ENCODE assay signal across 1 cellular context in the genomic region with DNA sequence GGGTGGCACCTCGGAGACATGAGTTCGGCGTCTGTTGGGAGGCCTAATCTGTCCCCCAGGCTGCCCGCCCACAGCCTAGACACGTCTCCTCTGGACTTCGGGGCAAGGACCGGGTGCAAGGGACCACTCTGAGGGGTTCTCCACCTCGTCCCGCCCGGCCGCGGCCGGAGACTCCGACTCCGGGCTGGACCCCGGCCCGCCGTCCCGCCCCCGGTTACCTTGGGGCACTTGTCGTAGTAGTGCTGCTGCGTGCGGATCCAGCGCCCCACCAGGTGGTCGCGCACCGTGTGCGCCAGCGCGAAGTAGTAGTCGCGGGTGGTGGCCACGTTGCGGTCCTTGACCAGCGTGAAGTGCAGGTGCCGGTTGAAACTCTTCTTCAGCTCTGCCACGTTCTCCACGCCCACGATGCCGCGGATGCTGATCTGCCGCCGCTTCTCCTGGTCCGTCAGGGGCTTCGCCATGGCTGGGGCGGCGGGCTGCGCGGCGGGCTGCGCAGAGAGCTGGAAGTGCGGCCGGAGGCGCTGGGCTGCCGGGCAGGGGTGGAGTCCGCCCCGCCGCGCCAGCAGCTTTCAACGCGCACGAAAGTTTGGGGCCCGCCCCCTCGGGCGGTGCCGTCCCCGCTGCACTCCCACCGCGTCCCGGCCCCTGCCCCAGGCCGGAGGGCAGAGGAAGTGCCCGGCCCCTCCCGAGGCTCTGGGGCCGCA.
TF ChIP-seq lines count a peak whose summit lies in the region.

PYGL (minus strand) TSS at position 541 of the 704 bp plus-strand sequence; CDS start at position 461, 80 bp downstream.

TF ChIP-seq in HepG2, 621 proteins besides CTCF, POLR2A, EP300 and RAD21 (continued from another document and continues in another):
- TF ChIP-seq, protein P1, sequence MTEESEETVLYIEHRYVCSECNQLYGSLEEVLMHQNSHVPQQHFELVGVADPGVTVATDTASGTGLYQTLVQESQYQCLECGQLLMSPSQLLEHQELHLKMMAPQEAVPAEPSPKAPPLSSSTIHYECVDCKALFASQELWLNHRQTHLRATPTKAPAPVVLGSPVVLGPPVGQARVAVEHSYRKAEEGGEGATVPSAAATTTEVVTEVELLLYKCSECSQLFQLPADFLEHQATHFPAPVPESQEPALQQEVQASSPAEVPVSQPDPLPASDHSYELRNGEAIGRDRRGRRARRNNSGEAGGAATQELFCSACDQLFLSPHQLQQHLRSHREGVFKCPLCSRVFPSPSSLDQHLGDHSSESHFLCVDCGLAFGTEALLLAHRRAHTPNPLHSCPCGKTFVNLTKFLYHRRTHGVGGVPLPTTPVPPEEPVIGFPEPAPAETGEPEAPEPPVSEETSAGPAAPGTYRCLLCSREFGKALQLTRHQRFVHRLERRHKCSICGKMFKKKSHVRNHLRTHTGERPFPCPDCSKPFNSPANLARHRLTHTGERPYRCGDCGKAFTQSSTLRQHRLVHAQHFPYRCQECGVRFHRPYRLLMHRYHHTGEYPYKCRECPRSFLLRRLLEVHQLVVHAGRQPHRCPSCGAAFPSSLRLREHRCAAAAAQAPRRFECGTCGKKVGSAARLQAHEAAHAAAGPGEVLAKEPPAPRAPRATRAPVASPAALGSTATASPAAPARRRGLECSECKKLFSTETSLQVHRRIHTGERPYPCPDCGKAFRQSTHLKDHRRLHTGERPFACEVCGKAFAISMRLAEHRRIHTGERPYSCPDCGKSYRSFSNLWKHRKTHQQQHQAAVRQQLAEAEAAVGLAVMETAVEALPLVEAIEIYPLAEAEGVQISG (CRISPR knock-in tag; IDR thresholded peaks at IDR 0.05) = peak; percentile 52; the same call in 1 of the 2 replicates
- TF ChIP-seq LCORL (IDR thresholded peaks at IDR 0.05) = no peak; the same call in 1 of the 2 replicates
- TF ChIP-seq LCORL (CRISPR knock-in tag; IDR thresholded peaks at IDR 0.05) = peak; percentile 96
- no peak for TF ChIP-seq CHD4 (IDR thresholded peaks at IDR 0.05; ENCODE audit: borderline replicate concordance, low read length)
- no peak for TF ChIP-seq ZNF629 (CRISPR knock-in tag; conservative IDR thresholded peaks at IDR 0.05)
- no peak for TF ChIP-seq XRCC5 (optimal IDR thresholded peaks at IDR 0.05; ENCODE audit: low read length)
- 0 out of 2 replicates have a peak, but pooled peaks have one; percentile 7 for TF ChIP-seq KAT7 (CRISPR knock-in tag; IDR thresholded peaks at IDR 0.05; ENCODE audit: borderline replicate concordance)
- no peak for TF ChIP-seq ZNF616 (CRISPR knock-in tag; IDR thresholded peaks at IDR 0.05; ENCODE audit: low read depth)
- no peak for TF ChIP-seq MLXIP (CRISPR knock-in tag; IDR thresholded peaks at IDR 0.05; ENCODE audit: borderline replicate concordance)
- TF ChIP-seq ZNF607 (CRISPR knock-in tag; IDR thresholded peaks at IDR 0.05; ENCODE audit: borderline replicate concordance) = peak; percentile 52
- 0 out of 2 replicates have a peak, but pooled peaks have one; percentile 1 for TF ChIP-seq SKIL (CRISPR knock-in tag; IDR thresholded peaks at IDR 0.05; ENCODE audit: borderline replicate concordance)
- TF ChIP-seq ZFP36L1 (CRISPR knock-in tag; IDR thresholded peaks at IDR 0.05) = peak; percentile 61; the same call in 1 of the 2 replicates
- TF ChIP-seq ZNF468 (CRISPR knock-in tag; IDR thresholded peaks at IDR 0.05) = peak; percentile 59; the same call in 1 of the 2 replicates
- peak; percentile 72; the same call in 1 of the 2 replicates for TF ChIP-seq ZNF331 (CRISPR knock-in tag; IDR thresholded peaks at IDR 0.05)
- peak; percentile 65; the same call in 1 of the 2 replicates for TF ChIP-seq SAFB2 (CRISPR knock-in tag; IDR thresholded peaks at IDR 0.05; ENCODE audit: borderline replicate concordance, low read depth)
- 0 out of 2 replicates have a peak, but pooled peaks have one; percentile 10 for TF ChIP-seq MIER3 (CRISPR knock-in tag; IDR thresholded peaks at IDR 0.05; ENCODE audit: borderline replicate concordance)
- peak; percentile 6; the same call in 1 of the 2 replicates for TF ChIP-seq HIC2 (CRISPR knock-in tag; IDR thresholded peaks at IDR 0.05; ENCODE audit: low read depth)
- TF ChIP-seq, protein P2, sequence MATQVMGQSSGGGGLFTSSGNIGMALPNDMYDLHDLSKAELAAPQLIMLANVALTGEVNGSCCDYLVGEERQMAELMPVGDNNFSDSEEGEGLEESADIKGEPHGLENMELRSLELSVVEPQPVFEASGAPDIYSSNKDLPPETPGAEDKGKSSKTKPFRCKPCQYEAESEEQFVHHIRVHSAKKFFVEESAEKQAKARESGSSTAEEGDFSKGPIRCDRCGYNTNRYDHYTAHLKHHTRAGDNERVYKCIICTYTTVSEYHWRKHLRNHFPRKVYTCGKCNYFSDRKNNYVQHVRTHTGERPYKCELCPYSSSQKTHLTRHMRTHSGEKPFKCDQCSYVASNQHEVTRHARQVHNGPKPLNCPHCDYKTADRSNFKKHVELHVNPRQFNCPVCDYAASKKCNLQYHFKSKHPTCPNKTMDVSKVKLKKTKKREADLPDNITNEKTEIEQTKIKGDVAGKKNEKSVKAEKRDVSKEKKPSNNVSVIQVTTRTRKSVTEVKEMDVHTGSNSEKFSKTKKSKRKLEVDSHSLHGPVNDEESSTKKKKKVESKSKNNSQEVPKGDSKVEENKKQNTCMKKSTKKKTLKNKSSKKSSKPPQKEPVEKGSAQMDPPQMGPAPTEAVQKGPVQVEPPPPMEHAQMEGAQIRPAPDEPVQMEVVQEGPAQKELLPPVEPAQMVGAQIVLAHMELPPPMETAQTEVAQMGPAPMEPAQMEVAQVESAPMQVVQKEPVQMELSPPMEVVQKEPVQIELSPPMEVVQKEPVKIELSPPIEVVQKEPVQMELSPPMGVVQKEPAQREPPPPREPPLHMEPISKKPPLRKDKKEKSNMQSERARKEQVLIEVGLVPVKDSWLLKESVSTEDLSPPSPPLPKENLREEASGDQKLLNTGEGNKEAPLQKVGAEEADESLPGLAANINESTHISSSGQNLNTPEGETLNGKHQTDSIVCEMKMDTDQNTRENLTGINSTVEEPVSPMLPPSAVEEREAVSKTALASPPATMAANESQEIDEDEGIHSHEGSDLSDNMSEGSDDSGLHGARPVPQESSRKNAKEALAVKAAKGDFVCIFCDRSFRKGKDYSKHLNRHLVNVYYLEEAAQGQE (IDR thresholded peaks at IDR 0.05; ENCODE audit: borderline replicate concordance in 1 of 2, low read depth in 1 of 2, low read length in 2 of 2) = peak in 1 of 2 experiments; percentile 23; a peak in 1 of 4 replicates
- TF ChIP-seq ZNF557 (CRISPR knock-in tag; IDR thresholded peaks at IDR 0.05) = no peak
- no peak for TF ChIP-seq ZMYM2 (CRISPR knock-in tag; IDR thresholded peaks at IDR 0.05)
- peak; percentile 90; the same call in 1 of the 2 replicates for TF ChIP-seq ZNF275 (CRISPR knock-in tag; IDR thresholded peaks at IDR 0.05; ENCODE audit: borderline replicate concordance)
- TF ChIP-seq DRAP1 (CRISPR knock-in tag; IDR thresholded peaks at IDR 0.05) = peak; percentile 83
- TF ChIP-seq HMGA1 (CRISPR knock-in tag; conservative IDR thresholded peaks at IDR 0.05) = no peak
- peak; percentile 91 for TF ChIP-seq MXD1 (CRISPR knock-in tag; IDR thresholded peaks at IDR 0.05)
- no peak for TF ChIP-seq THYN1 (CRISPR knock-in tag; IDR thresholded peaks at IDR 0.05; ENCODE audit: borderline replicate concordance, low read depth)
- peak; percentile 33; the same call in 1 of the 2 replicates for TF ChIP-seq ZNF746 (CRISPR knock-in tag; IDR thresholded peaks at IDR 0.05)
- no peak; the same call in 1 of the 2 replicates for TF ChIP-seq ZNF609 (CRISPR knock-in tag; IDR thresholded peaks at IDR 0.05; ENCODE audit: borderline replicate concordance)
- TF ChIP-seq TEAD3 (CRISPR knock-in tag; optimal IDR thresholded peaks at IDR 0.05; ENCODE audit: borderline replicate concordance) = peak; percentile 12
- peak; percentile 44; the same call in 1 of the 2 replicates for TF ChIP-seq MED1 (CRISPR knock-in tag; IDR thresholded peaks at IDR 0.05)
- no peak for TF ChIP-seq NFIC (IDR thresholded peaks at IDR 0.05; ENCODE audit: low read length)
